Comparison of ENCODE assay signal across 19 cellular contexts in genomic region chr16:27489906-27490305, GRCh38. TPM values are rescaled to one million over a fixed set of nuclear protein-coding genes. Genes with fewer than 3 reads are reported as not detected.
DNase-seq lines count a peak whose midpoint lies in the region; ATAC-seq, FAIRE-seq and TF ChIP-seq lines count a peak whose summit lies in the region.
"Had no signal": no experiment of that assay in that cellular context is flagged by ENCODE, and none has a peak within 500 bp of the region (broad histone marks: within the 10 kb centered on the region; RNA-seq: fewer than 3 reads in every experiment).

No MANE protein-coding gene starts in this region.

- H3K9me3 Mint-ChIP-seq in mesothelial cell of epicardium = no peaks in the 10 kb centered on the region
- H3K9me3 Mint-ChIP-seq: CD4-positive, alpha-beta T cell; GM23338 had no signal

- no peak overlapping the region for H2AFZ ChIP-seq in HepG2 (ENCODE audit: low read length)
- H2AFZ ChIP-seq: GM23338 had no signal

- H3K9me3 ChIP-seq in HepG2 (ENCODE audit: low read length) (no peaks in the 10 kb centered on the region), right lobe of liver (no peaks in the 10 kb centered on the region), kidney (ENCODE audit: control insufficient read depth in 1 of 2, low read length in 2 of 2) (no peaks in the 10 kb centered on the region)

- no peak overlapping the region for H3K4me2 ChIP-seq in HepG2 (ENCODE audit: low read depth, low read length)
- H3K4me2 ChIP-seq: GM23338 had no signal

- no peak overlapping the region for H3K27ac Mint-ChIP-seq in mesothelial cell of epicardium
- H3K27ac Mint-ChIP-seq: B cell; CD4-positive, alpha-beta T cell; GM23338 had no signal

- BruUV-seq in HepG2 (replicated peaks; lab: Mats Ljungman, UMichigan) = no TSS peak

- TF ChIP-seq POLR2A in HepG2 (IDR thresholded peaks at IDR 0.05; ENCODE audit: insufficient read depth in 1 of 2, low read depth in 2 of 2, low read length in 2 of 2) (no peak), right lobe of liver (IDR thresholded peaks at IDR 0.05) (no peak)

- no peaks in the 10 kb centered on the region for H3K4me1 Mint-ChIP-seq in mesothelial cell of epicardium
- H3K4me1 Mint-ChIP-seq: B cell, GM23338 had no signal

- H3K9ac ChIP-seq in HepG2 (ENCODE audit: insufficient read depth, low read depth, low read length) (no peak overlapping the region), kidney (ENCODE audit: low read length in 2 of 2) (no peak overlapping the region)

- H3K27me3 Mint-ChIP-seq in mesothelial cell of epicardium (ENCODE audit: low read depth) = no peaks in the 10 kb centered on the region
- H3K27me3 Mint-ChIP-seq: B cell; CD4-positive, alpha-beta T cell had no signal

- H3K27ac ChIP-seq in HepG2 (ENCODE audit: extremely low read length, insufficient read depth, low read length) (no peak overlapping the region), right lobe of liver (no peak overlapping the region), kidney (ENCODE audit: low read depth in 2 of 2, low read length in 2 of 2) (no peak overlapping the region)

- H3K27me3 ChIP-seq in HepG2 (ENCODE audit: control insufficient read depth in 1 of 2, insufficient read depth in 2 of 2, low read length in 2 of 2) (no peaks in the 10 kb centered on the region), right lobe of liver (no peaks in the 10 kb centered on the region)

- H3K4me1 ChIP-seq in HepG2 (ENCODE audit: insufficient read depth, low read length) (no peaks in the 10 kb centered on the region), right lobe of liver (no peaks in the 10 kb centered on the region), kidney (ENCODE audit: control insufficient read depth in 1 of 2, insufficient read depth in 1 of 2, low read depth in 1 of 2, low read length in 2 of 2) (peaks cover 0 to 5% of the 10 kb centered on the region in 2 donors)

- in situ Hi-C loops in HepG2 (cut with HindIII; ENCODE audit: extremely low pct_ligation_motif_present, low pct_unique_long_range_greater_than_20kb) = no loop called here

- DNase-seq in HepG2 (ENCODE audit: low spot score) = no peak
- no peak for DNase-seq in right lobe of liver
- peak; percentile 88 for DNase-seq in NCI-H524 treated with DMSO at 0.1 percent for 48 hours (lab: John Stamatoyannopoulos, UW)
- peak; percentile 43 for DNase-seq in kidney
- no peak for DNase-seq in mesothelial cell of epicardium (ENCODE audit: low spot score in 2 of 2, unreplicated experiment in 2 of 2)
- DNase-seq: C1 segment of cervical spinal cord; Calu3; CD4-positive, alpha-beta T cell; DMS153; DMS79 treated with DMSO at 0.1 percent for 48 hours; EL; H7 had no signal

- TF ChIP-seq EP300 in HepG2 (IDR thresholded peaks at IDR 0.05; ENCODE audit: low read depth in 2 of 2, low read length in 2 of 2) (no peak), HepG2 (CRISPR knock-in tag; IDR thresholded peaks at IDR 0.05; ENCODE audit: borderline replicate concordance) (no peak)

- intact Hi-C loops in HepG2 (cut with micrococcal nuclease; ENCODE audit: unreplicated experiment) (no loop called here), right lobe of liver (cut with DNase I) (no loop called here), kidney (cut with DNase I) (no loop called here)

- no peak overlapping the region for H3K4me3 Mint-ChIP-seq in mesothelial cell of epicardium
- H3K4me3 Mint-ChIP-seq: B cell; CD4-positive, alpha-beta T cell; GM23338 had no signal

- no peak for FAIRE-seq in HepG2 (lab: Jason Lieb, UNC)
- no peak for FAIRE-seq in kidney (lab: Jason Lieb, UNC)
- FAIRE-seq: A204.1, G401.6, GM12891 had no signal

- no peak for TF ChIP-seq RAD21 in HepG2 (CRISPR knock-in tag; IDR thresholded peaks at IDR 0.05)

- no peaks in the 10 kb centered on the region for H3K79me2 ChIP-seq in HepG2 (ENCODE audit: insufficient read depth, low read length)

- POLR2A ChIA-PET in HepG2 (lab: Yijun Ruan, JAX) = no interaction called here

- no peaks in the 10 kb centered on the region; the same call in 1 of the 2 replicates for H4K20me1 ChIP-seq in HepG2 (ENCODE audit: insufficient read depth, low read length)

- CTCF ChIA-PET in HepG2 (lab: Yijun Ruan, JAX; ENCODE audit: low intra/inter-chr PET ratio, low total read pairs) = no interaction called here

- ATAC-seq in HepG2 = no peak
- ATAC-seq in right lobe of liver = no peak
- ATAC-seq in GM21825 (IDR thresholded peaks at IDR 0.05; ENCODE audit: unreplicated experiment) = no peak
- ATAC-seq in HG02885 (IDR thresholded peaks at IDR 0.05; ENCODE audit: poor library complexity, unreplicated experiment) = no peak
- ATAC-seq: GM23338 had no signal

- H3K36me3 ChIP-seq in HepG2 (replicated peaks in 1 of 2; ENCODE audit: control insufficient read depth in 1 of 2, insufficient read depth in 2 of 2, low read length in 2 of 2) (peaks cover 56 to 89% of the 10 kb centered on the region in 2 experiments), right lobe of liver (peaks cover 0 to 88% (median 37%) of the 10 kb centered on the region in 4 donors), kidney (ENCODE audit: control insufficient read depth in 1 of 2, insufficient read depth in 2 of 2, low read length in 2 of 2) (peaks cover 45 to 64% of the 10 kb centered on the region in 2 donors)

- WGBS in HepG2 (ENCODE audit: low lambda C conversion rate) = 98% methylated on average over 7 of the region's 7 CpGs
- 100% methylated on average over 1 of the region's 7 CpGs for WGBS in right lobe of liver (ENCODE audit: insufficient coverage, low coverage, low lambda C conversion rate, missing lambda C conversion rate)

- TF ChIP-seq CTCF in HepG2 (CRISPR knock-in tag; IDR thresholded peaks at IDR 0.05) (no peak), right lobe of liver (IDR thresholded peaks at IDR 0.05) (no peak), kidney (IDR thresholded peaks at IDR 0.05; ENCODE audit: borderline replicate concordance, extremely low read depth, insufficient read depth) (no peak), mesothelial cell of epicardium (IDR thresholded peaks at IDR 0.05; ENCODE audit: unreplicated experiment) (no peak)

- peaks cover 59% of the 10 kb centered on the region for H3K36me3 Mint-ChIP-seq in mesothelial cell of epicardium

- H3K4me3 ChIP-seq in HepG2 (replicated peaks in 1 of 3; ENCODE audit: insufficient read depth in 1 of 3, low read depth in 2 of 3, low read length in 3 of 3) (no peak overlapping the region), right lobe of liver (no peak overlapping the region), kidney (ENCODE audit: low read length in 2 of 2) (no peak overlapping the region)
- H3K4me3 ChIP-seq: GM23338 had no signal

TF ChIP-seq in HepG2, 621 proteins besides CTCF, POLR2A, EP300 and RAD21:
- no peak for TF ChIP-seq NR2F6 (IDR thresholded peaks at IDR 0.05)
- TF ChIP-seq NR2F6 (CRISPR knock-in tag; IDR thresholded peaks at IDR 0.05) = no peak
- peak; percentile 14 for TF ChIP-seq AGO2 (optimal IDR thresholded peaks at IDR 0.05; ENCODE audit: low read depth, low read length)

RNA-seq across cellular contexts. Expression of gene GTF3C1, which starts 59.8 kb away (rescaled TPM):
- total RNA-seq in HepG2 (2016; rRNA removed; fragmentation: Illumina TruSeq; extraction: Trizol) (44.9 and 72.7 TPM in 2 replicates), right lobe of liver (10 to 100 TPM; 25.3 to 53.3 (median 26.9) TPM), kidney (59.0 TPM), mesothelial cell of epicardium (120 to 131 TPM (median 123 TPM) in 3 replicates)
- total RNA-seq in HepG2 (2016; cell fraction: cytosol; rRNA removed; fragmentation: Illumina TruSeq; extraction: Trizol; ENCODE audit: low read depth) = 15.7 and 16.0 TPM in 2 replicates
- total RNA-seq in HepG2 (2016; cell fraction: insoluble cytoplasmic fraction; rRNA removed; fragmentation: Illumina TruSeq; extraction: Trizol) = 34.4 and 74.8 TPM in 2 replicates
- 23.3 and 26.6 TPM in 2 replicates for total RNA-seq in HepG2 (2016; cell fraction: membrane; rRNA removed; fragmentation: Illumina TruSeq; extraction: Trizol)
- 94.4 and 99.1 TPM in 2 replicates for total RNA-seq in HepG2 (2016; cell fraction: nucleus; rRNA removed; fragmentation: Illumina TruSeq; extraction: Trizol)
- polyA plus RNA-seq in HepG2 (2011; rRNA removed) (29.2 and 36.7 TPM in 2 replicates), kidney (ENCODE audit: insufficient read depth, low read depth, low replicate concordance) (81.7 TPM)
- 23.4 and 32.3 TPM in 2 replicates for polyA plus RNA-seq in HepG2 (2011; cell fraction: cytosol; rRNA removed)
- polyA plus RNA-seq in HepG2 (2011; cell fraction: nucleus; rRNA removed) = 116 and 121 TPM in 2 replicates
- 36.5 and 37.3 TPM in 2 replicates for polyA plus RNA-seq in HepG2 (2012)
- polyA plus RNA-seq in HepG2 (2016; cell fraction: cytosol; fragmentation: Illumina TruSeq; extraction: Trizol; ENCODE audit: low read depth) = 7.7 TPM in 2 replicates
- 36.4 and 43.1 TPM in 2 replicates for polyA plus RNA-seq in HepG2 (2016; cell fraction: insoluble cytoplasmic fraction; fragmentation: Illumina TruSeq; extraction: Trizol; ENCODE audit: low read depth)
- polyA plus RNA-seq in HepG2 (2016; cell fraction: membrane; fragmentation: Illumina TruSeq; extraction: Trizol; ENCODE audit: low read depth) = 12.2 and 12.6 TPM in 2 replicates
- polyA plus RNA-seq in HepG2 (2016; cell fraction: nucleus; fragmentation: Illumina TruSeq; extraction: Trizol; ENCODE audit: insufficient read depth, low read depth) = 147 and 157 TPM in 2 replicates
- polyA minus RNA-seq in HepG2 (2011; rRNA and poly(A)+ RNA removed; ENCODE audit: low replicate concordance) = 64.4 and 114 TPM in 2 replicates
- 73.8 and 74.4 TPM in 2 replicates for polyA minus RNA-seq in HepG2 (2011; cell fraction: cytosol; rRNA and poly(A)+ RNA removed)
- 75.6 and 96.5 TPM in 2 replicates for polyA minus RNA-seq in HepG2 (2011; cell fraction: nucleus; rRNA and poly(A)+ RNA removed)

Comparison
In these comparisons a context has a peak if more than half of its experiments do, and no peak if none do; other contexts are left out.
1. DNase-seq: peak in NCI-H524 treated with DMSO at 0.1 percent for 48 hours (single experiment) and kidney (single experiment); none in HepG2 (single experiment), right lobe of liver (0 of 3) and mesothelial cell of epicardium (0 of 2).